ENCODE assay signal across 8 cellular contexts in genomic region chr5:181173027-181173419, GRCh38. TPM values are rescaled to one million over a fixed set of nuclear protein-coding genes. Genes with fewer than 3 reads are reported as not detected.
A peak's percentile ranks its signal among the peaks of the same experiment; 100 is the strongest.
DNase-seq lines count a peak whose midpoint lies in the region; ATAC-seq and TF ChIP-seq lines count a peak whose summit lies in the region.

No MANE protein-coding gene starts in this region.

- peak; percentile 30 for ATAC-seq in GM18861 (IDR thresholded peaks at IDR 0.05; ENCODE audit: unreplicated experiment)
- ATAC-seq in HG03103 (IDR thresholded peaks at IDR 0.05; ENCODE audit: low read depth, unreplicated experiment) = peak; percentile 26
- ATAC-seq in activated T-cell treated with anti-CD3 and anti-CD28 coated beads, Interleukin-2, amount 50 U/mL, for 4 hours = peak; percentile 2 to 46
- peak in 2 of 3 donors; percentile 28 to 71 for ATAC-seq in natural killer cell

- no peak for TF ChIP-seq CTCF in natural killer cell (IDR thresholded peaks at IDR 0.05)

- DNase-seq in activated T-cell treated with anti-CD3 and anti-CD28 coated beads, Interleukin-2, amount 50 U/mL, for 4 hours = peak; percentile 79
- DNase-seq in natural killer cell (no peak), NCI-H226 (no peak), SIG-M5 treated with dmso at 0.1 percent for 504 hours (lab: John Stamatoyannopoulos, UW; ENCODE audit: unreplicated experiment) (no peak), NCI-H526 (lab: John Stamatoyannopoulos, UW) (no peak), SK-N-DZ (ENCODE audit: low spot score) (no peak)

- peak overlapping the region; percentile 77 for H3K4me3 Mint-ChIP-seq in activated T-cell treated with anti-CD3 and anti-CD28 coated beads, Interleukin-2, amount 50 U/mL, for 4 hours
- H3K4me3 Mint-ChIP-seq in natural killer cell = peak overlapping the region; percentile 59

- no peaks in the 10 kb centered on the region for H3K9me3 Mint-ChIP-seq in activated T-cell treated with anti-CD3 and anti-CD28 coated beads, Interleukin-2, amount 50 U/mL, for 4 hours
- no peaks in the 10 kb centered on the region for H3K9me3 Mint-ChIP-seq in natural killer cell

- peak overlapping the region; percentile 14 to 39 for H3K27ac Mint-ChIP-seq in natural killer cell

- intact Hi-C loops in natural killer cell (cut with micrococcal nuclease) = loop anchor here (1.0 kb wide), 1 partner anchor 34 kb away; no protein-coding TSS in a partner anchor

- no peaks in the 10 kb centered on the region for H3K36me3 Mint-ChIP-seq in activated T-cell treated with anti-CD3 and anti-CD28 coated beads, Interleukin-2, amount 50 U/mL, for 4 hours (ENCODE audit: insufficient read depth)
- peaks cover 7% of the 10 kb centered on the region for H3K36me3 Mint-ChIP-seq in natural killer cell

- peaks cover 35% of the 10 kb centered on the region for H3K4me1 Mint-ChIP-seq in activated T-cell treated with anti-CD3 and anti-CD28 coated beads, Interleukin-2, amount 50 U/mL, for 4 hours (ENCODE audit: low read depth)
- H3K4me1 Mint-ChIP-seq in natural killer cell = peaks cover 26 to 42% of the 10 kb centered on the region in 2 donors

- peaks cover 63% of the 10 kb centered on the region for H3K27me3 Mint-ChIP-seq in activated T-cell treated with anti-CD3 and anti-CD28 coated beads, Interleukin-2, amount 50 U/mL, for 4 hours (ENCODE audit: low read depth)
- peaks cover 49 to 58% of the 10 kb centered on the region in 2 donors for H3K27me3 Mint-ChIP-seq in natural killer cell (ENCODE audit: low read depth in 2 of 2)

RNA-seq across cellular contexts. Expression of gene OR2V2, which starts 25.6 kb away (rescaled TPM):
- not detected for total RNA-seq in activated T-cell treated with anti-CD3 and anti-CD28 coated beads, Interleukin-2, amount 50 U/mL, for 4 hours
- not detected for total RNA-seq in natural killer cell
- not detected in 2 replicates for polyA plus RNA-seq in SK-N-DZ (2014; cell fraction: cytosol; rRNA removed)
- polyA plus RNA-seq in SK-N-DZ (2014; cell fraction: nucleus; rRNA removed) = not detected in 2 replicates

RNA-seq across cellular contexts. Expression of gene TRIM7, which starts 32.0 kb away (rescaled TPM):
- 1 to 10 TPM in 1 of 3 donors, under 1 TPM in 2; 0.18 to 2.1 (median 0.99) TPM for total RNA-seq in activated T-cell treated with anti-CD3 and anti-CD28 coated beads, Interleukin-2, amount 50 U/mL, for 4 hours
- 1 to 10 TPM in 1 of 3 donors, under 1 TPM in 1, not detected in 1; 0.73 to 1.2 TPM for total RNA-seq in natural killer cell
- 0.17 and 1.8 TPM in 2 replicates for polyA plus RNA-seq in SK-N-DZ (2014; cell fraction: cytosol; rRNA removed)
- polyA plus RNA-seq in SK-N-DZ (2014; cell fraction: nucleus; rRNA removed) = 2.4 and 4.4 TPM in 2 replicates

RNA-seq across cellular contexts. Expression of gene OR2V1, which starts 42.1 kb away (rescaled TPM):
- not detected for total RNA-seq in activated T-cell treated with anti-CD3 and anti-CD28 coated beads, Interleukin-2, amount 50 U/mL, for 4 hours
- total RNA-seq in natural killer cell = not detected
- polyA plus RNA-seq in SK-N-DZ (2014; cell fraction: cytosol; rRNA removed) = not detected in 2 replicates
- polyA plus RNA-seq in SK-N-DZ (2014; cell fraction: nucleus; rRNA removed) = not detected in 2 replicates

RNA-seq across cellular contexts. Expression of gene TRIM41, which starts 50.1 kb away (rescaled TPM):
- 10 to 100 TPM; 37.6 to 39.5 (median 38.3) TPM for total RNA-seq in activated T-cell treated with anti-CD3 and anti-CD28 coated beads, Interleukin-2, amount 50 U/mL, for 4 hours
- total RNA-seq in natural killer cell = 10 to 100 TPM; 33.4 to 41.6 (median 36.0) TPM
- 12.7 and 19.2 TPM in 2 replicates for polyA plus RNA-seq in SK-N-DZ (2014; cell fraction: cytosol; rRNA removed)
- polyA plus RNA-seq in SK-N-DZ (2014; cell fraction: nucleus; rRNA removed) = 56.8 and 82.1 TPM in 2 replicates
